22 cellular contexts compared by ENCODE assay signal in genomic region chr1:157653494-157653873, GRCh38. TPM values are rescaled to one million over a fixed set of nuclear protein-coding genes. Genes with fewer than 3 reads are reported as not detected.
DNase-seq lines count a peak whose midpoint lies in the region; ATAC-seq, FAIRE-seq and TF ChIP-seq lines count a peak whose summit lies in the region.
"Had no signal": no experiment of that assay in that cellular context is flagged by ENCODE, and none has a peak within 500 bp of the region (broad histone marks: within the 10 kb centered on the region; RNA-seq: fewer than 3 reads in every experiment).

No MANE protein-coding gene starts in this region.

- H3K9ac ChIP-seq in GM12878 (ENCODE audit: control insufficient read depth, insufficient read depth, low read length): no peak overlapping the region

- 33% methylated on average over 3 of the region's 3 CpGs for WGBS in GM12878 (ENCODE audit: insufficient coverage, insufficient replicate concordance, low lambda C conversion rate, missing lambda C conversion rate)

- POLR2A ChIA-PET in HEK293 (lab: Yijun Ruan, JAX) (no interaction called here), GM12878 (lab: Charles Lee) (no interaction called here)

- CTCF ChIA-PET in HEK293 (lab: Yijun Ruan, JAX): interaction anchor here (0.7 kb wide), 1 partner anchor 31 kb away, joined by 4 read pairs; no protein-coding TSS in a partner anchor
- CTCF ChIA-PET in GM12878 (lab: Yijun Ruan, JAX): interaction anchor here (1.3 to 2.0 kb wide), 4 partner anchors 14 to 88 kb away, joined by 4 to 6 read pairs (median 4); no protein-coding TSS in a partner anchor

- H3K36me3 ChIP-seq in HEK293 (ENCODE audit: control insufficient read depth in 2 of 2, insufficient read depth in 1 of 2, low read length in 2 of 2): no peaks in the 10 kb centered on the region
- H3K36me3 ChIP-seq in GM12878 (ENCODE audit: control insufficient read depth in 2 of 2, insufficient read depth in 2 of 2, low read length in 1 of 2): no peaks in the 10 kb centered on the region
- no peaks in the 10 kb centered on the region for H3K36me3 ChIP-seq in right atrium auricular region
- H3K36me3 ChIP-seq in lower lobe of right lung: no peaks in the 10 kb centered on the region
- H3K36me3 ChIP-seq: cardiac muscle cell, Peyer's patch had no signal

- SMC1A ChIA-PET in GM12878 (lab: Charles Lee; ENCODE audit: uncharacterized antibody, unreplicated experiment): interaction anchor here (0.6 to 1.5 kb wide), 4 partner anchors 38 to 142 kb away, joined by 3 read pairs; partner anchors contain the start of gene FCRL4

- no peak for FAIRE-seq in GM12878 (lab: Jason Lieb, UNC)

- TF ChIP-seq EP300 in GM12878 (IDR thresholded peaks at IDR 0.05; ENCODE audit: borderline replicate concordance in 1 of 2, control insufficient read depth in 1 of 2, low read depth in 2 of 2, low read length in 2 of 2): no peak

- TF ChIP-seq CTCF in HEK293 (tag by site-specific recombination; IDR thresholded peaks at IDR 0.05): no peak
- TF ChIP-seq CTCF in GM12878 (IDR thresholded peaks at IDR 0.05 in 2 of 3, conservative IDR thresholded peaks at IDR 0.05 in 1 of 3; ENCODE audit: control insufficient read depth in 2 of 3, extremely low read depth in 1 of 3, insufficient read depth in 1 of 3, low read depth in 3 of 3, low read length in 3 of 3): no peak
- no peak for TF ChIP-seq CTCF in right atrium auricular region (IDR thresholded peaks at IDR 0.05)
- TF ChIP-seq CTCF in lower lobe of right lung (IDR thresholded peaks at IDR 0.05): no peak

- H3K27me3 ChIP-seq in GM12878 (replicated peaks in 1 of 2; ENCODE audit: control insufficient read depth in 2 of 2, insufficient read depth in 2 of 2, low read length in 1 of 2) (peaks cover 2 to 11% of the 10 kb centered on the region in 2 experiments; a peak in 3 of 4 replicates), right atrium auricular region (no peaks in the 10 kb centered on the region), lower lobe of right lung (ENCODE audit: low read depth) (no peaks in the 10 kb centered on the region)
- H3K27me3 ChIP-seq: cardiac muscle cell, Peyer's patch had no signal

- in situ Hi-C loops in GM12878 (cut with MboI): no loop called here

- H3K79me2 ChIP-seq in GM12878 (ENCODE audit: control insufficient read depth, insufficient read depth, low read length): no peaks in the 10 kb centered on the region

- intact Hi-C loops in GM12878 (cut with micrococcal nuclease; ENCODE audit: unreplicated experiment) (loop anchor here (2.0 kb wide), 1 partner anchor 55 kb away; the partner anchor contains the start of gene FCRL4), lower lobe of right lung (cut with DNase I) (no loop called here)

- no peak for TF ChIP-seq RAD21 in GM12878 (IDR thresholded peaks at IDR 0.05; ENCODE audit: insufficient read depth, low read depth, low read length)

- H3K9me3 ChIP-seq in HEK293 (ENCODE audit: control insufficient read depth, insufficient read depth, low read depth, low read length) (no peaks in the 10 kb centered on the region), GM12878 (replicated peaks; ENCODE audit: control insufficient read depth, insufficient read depth, low read length) (no peaks in the 10 kb centered on the region), right atrium auricular region (no peaks in the 10 kb centered on the region), lower lobe of right lung (no peaks in the 10 kb centered on the region)
- H3K9me3 ChIP-seq: Peyer's patch had no signal

- ATAC-seq in GM18517 (IDR thresholded peaks at IDR 0.05; ENCODE audit: unreplicated experiment) (peak; percentile 19), HG03432 (IDR thresholded peaks at IDR 0.05; ENCODE audit: unreplicated experiment) (peak; percentile 9), GM12878 (no peak), lower lobe of right lung (no peak)

- DNase-seq in GM12878 (ENCODE audit: low read depth, low spot score): no peak
- DNase-seq in NAMALWA (ENCODE audit: low spot score): no peak
- DNase-seq in activated T-cell treated with anti-CD3 and anti-CD28 coated beads, Interleukin-2, amount 50 U/mL, for 1 hour: no peak
- no peak for DNase-seq in right atrium auricular region (ENCODE audit: low spot score)
- no peak for DNase-seq in lower lobe of right lung
- DNase-seq: activated CD4-positive, alpha-beta T cell treated with anti-CD3 and anti-CD28 coated beads, Interleukin-2, amount 50 U/mL, for 1 hour; activated CD8-positive, alpha-beta memory T cell treated with anti-CD3 and anti-CD28 coated beads, Interleukin-2, amount 50 U/mL, for 4 hours; activated effector memory CD4-positive, alpha-beta T cell treated with Interleukin-2 at 50 U/mL for 16 hours; dermis blood vessel endothelial cell; DMS79; NCI-H187 treated with DMSO at 0.1 percent for 48 hours; NCI-H2227 treated with DMSO at 0.1 percent for 48 hours; stimulated activated CD4-positive, alpha-beta T cell treated with anti-CD3 and anti-CD28 coated beads, Interleukin-4, amount 100 ng/mL, for 1 hour; T-helper 17 cell had no signal

- no peaks in the 10 kb centered on the region for H4K20me1 ChIP-seq in GM12878 (ENCODE audit: control insufficient read depth, insufficient read depth)

- no TSS peak for BruUV-seq in GM12878 (replicated peaks; lab: Mats Ljungman, UMichigan)

- H3K4me3 ChIP-seq in HEK293 (ENCODE audit: low read depth, low read length): no peak overlapping the region
- H3K4me3 ChIP-seq in GM12878: no peak overlapping the region
- no peak overlapping the region for H3K4me3 ChIP-seq in right atrium auricular region
- no peak overlapping the region for H3K4me3 ChIP-seq in lower lobe of right lung
- H3K4me3 ChIP-seq: cardiac muscle cell, lung, Peyer's patch, smooth muscle cell had no signal

- H3K27ac ChIP-seq in HEK293 (ENCODE audit: extremely low read depth, low read depth, low read length) (no peak overlapping the region), GM12878 (ENCODE audit: control insufficient read depth, insufficient read depth) (no peak overlapping the region), right atrium auricular region (no peak overlapping the region), lower lobe of right lung (no peak overlapping the region)
- H3K27ac ChIP-seq: cardiac muscle cell had no signal

- H2AFZ ChIP-seq in GM12878 (ENCODE audit: control insufficient read depth, low read depth, low read length): no peak overlapping the region

- no peak overlapping the region for H3K4me2 ChIP-seq in GM12878 (ENCODE audit: control insufficient read depth, insufficient read depth)
- H3K4me2 ChIP-seq: smooth muscle cell had no signal

- H3K4me1 ChIP-seq in HEK293 (ENCODE audit: control insufficient read depth, insufficient read depth, low read length): no peaks in the 10 kb centered on the region
- peaks cover 7% of the 10 kb centered on the region; the same call in 1 of the 2 replicates for H3K4me1 ChIP-seq in GM12878 (ENCODE audit: control insufficient read depth, insufficient read depth, low read length)
- no peaks in the 10 kb centered on the region for H3K4me1 ChIP-seq in right atrium auricular region
- no peaks in the 10 kb centered on the region for H3K4me1 ChIP-seq in lower lobe of right lung

- no peak for TF ChIP-seq POLR2A in GM12878 (IDR thresholded peaks at IDR 0.05; ENCODE audit: low read depth, low read length)

- RAD21 ChIA-PET in GM12878 (lab: Charles Lee; ENCODE audit: unreplicated experiment): interaction anchor here (1.0 to 1.5 kb wide), 3 partner anchors 65 to 124 kb away, joined by 3 to 5 read pairs (median 3); no protein-coding TSS in a partner anchor

TF ChIP-seq in HEK293, 187 proteins besides CTCF, POLR2A, EP300 and RAD21 (continues in another document):
- no peak for TF ChIP-seq ZFP3 (tag by site-specific recombination; IDR thresholded peaks at IDR 0.05; ENCODE audit: low read depth)

TF ChIP-seq in GM12878, 131 proteins besides CTCF, POLR2A, EP300 and RAD21 (continues in another document):
- TF ChIP-seq PML (IDR thresholded peaks at IDR 0.05; ENCODE audit: low read length): no peak

RNA-seq across cellular contexts. Expression of gene FCRL3, which starts 47.1 kb away (rescaled TPM):
- 5.7 and 7.8 TPM in 2 replicates for total RNA-seq in GM12878 (2013; cell fraction: nucleolus; rRNA removed)
- total RNA-seq in GM12878 (2014; rRNA removed) (0.05 and 0.06 TPM in 2 replicates), GM12878 (2014; rRNA removed; fragmentation: Illumina TruSeq; extraction: Trizol) (0.04 and 0.05 TPM in 2 replicates), GM12878 (2021) (0.08 TPM in 1 of 2 replicates, not detected in the other), right atrium auricular region (not detected), lower lobe of right lung (1.2 TPM)
- polyA plus RNA-seq in GM12878 (2011; ENCODE audit: low read depth): 0.09 TPM
- polyA plus RNA-seq in GM12878 (2011; rRNA removed) (2.3 and 2.8 TPM in 2 replicates), GM12878 (2014; fragmentation: Illumina TruSeq; extraction: Trizol) (0.07 and 0.11 TPM in 2 replicates), GM12878 (2014; fragmentation: Nextera tagmentation; extraction: Ambion mirVana) (not detected), GM12878 (2014; rRNA removed) (0.13 TPM in 2 replicates), GM12878 (2016; fragmentation: Nextera tagmentation; extraction: Ambion mirVana) (not detected)
- 1.1 and 1.2 TPM in 2 replicates for polyA plus RNA-seq in GM12878 (2011; cell fraction: cytosol; rRNA removed)
- polyA plus RNA-seq in GM12878 (2011; cell fraction: nucleus; rRNA removed): 7.6 and 11.4 TPM in 2 replicates
- 0.05 and 0.06 TPM in 2 replicates for polyA plus RNA-seq in GM12878 (2012)
- polyA minus RNA-seq in GM12878 (2011; rRNA and poly(A)+ RNA removed): 2.5 and 3.6 TPM in 2 replicates
- polyA minus RNA-seq in GM12878 (2011; cell fraction: cytosol; rRNA and poly(A)+ RNA removed): 0.42 and 0.67 TPM in 2 replicates
- polyA minus RNA-seq in GM12878 (2011; cell fraction: nucleus; rRNA and poly(A)+ RNA removed): 3.1 and 3.4 TPM in 2 replicates
- total RNA-seq: cardiac muscle cell, dermis blood vessel endothelial cell, smooth muscle cell had no signal
- polyA plus RNA-seq: cardiac muscle cell, smooth muscle cell had no signal

RNA-seq across cellular contexts. Expression of gene FCRL4, which starts 55.6 kb away (rescaled TPM):
- 0.32 TPM in 1 of 2 replicates, not detected in the other for total RNA-seq in GM12878 (2013; cell fraction: nucleolus; rRNA removed)
- total RNA-seq in GM12878 (2014; rRNA removed): 0.17 and 0.33 TPM in 2 replicates
- total RNA-seq in GM12878 (2014; rRNA removed; fragmentation: Illumina TruSeq; extraction: Trizol): 0.14 and 0.31 TPM in 2 replicates
- total RNA-seq in GM12878 (2021): 0.35 and 0.38 TPM in 2 replicates
- polyA plus RNA-seq in GM12878 (2011; ENCODE audit: low read depth): 0.31 TPM
- polyA plus RNA-seq in GM12878 (2011; rRNA removed): 0.24 and 0.26 TPM in 2 replicates
- polyA plus RNA-seq in GM12878 (2011; cell fraction: cytosol; rRNA removed): 0.22 and 0.28 TPM in 2 replicates
- polyA plus RNA-seq in GM12878 (2011; cell fraction: nucleus; rRNA removed): 0.43 and 0.70 TPM in 2 replicates
- polyA plus RNA-seq in GM12878 (2012): 0.42 and 0.69 TPM in 2 replicates
- 0.38 and 0.44 TPM in 2 replicates for polyA plus RNA-seq in GM12878 (2014; fragmentation: Illumina TruSeq; extraction: Trizol)
- polyA plus RNA-seq in GM12878 (2014; fragmentation: Nextera tagmentation; extraction: Ambion mirVana): under 1 TPM; 0.26 to 0.42 TPM
- 0.11 and 0.22 TPM in 2 replicates for polyA plus RNA-seq in GM12878 (2014; rRNA removed)
- under 1 TPM in 1 of 2 experiments, not detected in 1; 0.09 TPM for polyA plus RNA-seq in GM12878 (2016; fragmentation: Nextera tagmentation; extraction: Ambion mirVana)
- polyA minus RNA-seq in GM12878 (2011; rRNA and poly(A)+ RNA removed): 0.15 and 0.26 TPM in 2 replicates
- polyA minus RNA-seq in GM12878 (2011; cell fraction: cytosol; rRNA and poly(A)+ RNA removed): not detected in 2 replicates
- polyA minus RNA-seq in GM12878 (2011; cell fraction: nucleus; rRNA and poly(A)+ RNA removed): 0.12 and 0.29 TPM in 2 replicates
- total RNA-seq in right atrium auricular region: not detected
- not detected for total RNA-seq in lower lobe of right lung
- total RNA-seq: cardiac muscle cell, dermis blood vessel endothelial cell, SK-MEL-5, smooth muscle cell, T-helper 17 cell had no signal
- polyA plus RNA-seq: cardiac muscle cell, smooth muscle cell had no signal

Comparison
In these comparisons a context has a peak if more than half of its experiments do, and no peak if none do; other contexts are left out.
1. ATAC-seq: peak in GM18517 (single experiment) and HG03432 (single experiment); none in GM12878 (single experiment) and lower lobe of right lung (0 of 2).